1 cellular context compared by ENCODE assay signal in genomic region chr6:156612361-156612760, GRCh38.
A peak's percentile ranks its signal among the peaks of the same experiment; 100 is the strongest.
TF ChIP-seq lines count a peak whose summit lies in the region.

No MANE protein-coding gene starts in this region.

TF ChIP-seq in K562, 482 proteins besides CTCF, POLR2A, EP300 and RAD21 (continued from another document):
- TF ChIP-seq ZNF280B (CRISPR knock-in tag; IDR thresholded peaks at IDR 0.05) (0 out of 2 replicates have a peak, but pooled peaks have one; percentile 21), SLC30A9 (CRISPR knock-in tag; IDR thresholded peaks at IDR 0.05) (no peak), CEBPG (CRISPR knock-in tag; IDR thresholded peaks at IDR 0.05) (no peak), CEBPG (tag; conservative IDR thresholded peaks at IDR 0.05 in 1 of 2, IDR thresholded peaks at IDR 0.05 in 1 of 2) (no peak), E2F1 (CRISPR knock-in tag; IDR thresholded peaks at IDR 0.05) (no peak)
